In the genomic region with DNA sequence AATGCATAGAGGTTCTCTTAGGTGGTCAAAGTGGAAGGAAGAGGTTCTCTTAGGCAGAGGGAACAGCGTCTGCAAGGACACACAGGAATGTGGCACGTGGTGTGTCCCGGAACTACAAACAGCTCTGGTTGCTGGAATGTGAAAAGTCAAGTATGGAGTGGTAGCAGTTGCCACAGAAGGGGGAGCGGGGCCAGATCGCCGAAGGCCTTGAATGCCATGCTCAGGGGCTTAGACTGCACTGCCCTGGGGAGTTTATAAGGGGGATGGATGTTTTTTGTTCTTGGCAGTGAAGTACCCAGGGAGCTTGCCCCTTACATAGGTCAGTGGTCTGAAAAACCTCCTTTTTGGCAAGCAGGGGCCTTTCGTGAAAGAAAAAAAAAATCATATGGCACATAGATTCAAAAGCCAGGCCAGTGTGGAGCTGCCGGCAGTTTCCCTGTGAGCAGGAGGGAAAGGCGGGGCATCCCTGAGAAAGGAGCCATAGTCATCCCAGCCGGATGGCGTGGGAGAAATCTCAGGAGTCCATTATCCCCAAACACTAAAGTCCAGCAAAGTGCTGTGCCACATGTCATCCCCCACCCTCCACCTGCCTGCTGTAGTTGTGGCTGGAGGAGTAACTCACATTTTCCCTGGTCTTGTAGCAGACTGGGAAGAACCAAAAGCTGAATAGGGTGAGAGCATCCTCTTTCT, we compare ENCODE assay signal across 9 cellular contexts. TPM values are rescaled to one million over a fixed set of nuclear protein-coding genes. Genes with fewer than 3 reads are reported as not detected.
DNase-seq lines count a peak whose midpoint lies in the region; ATAC-seq and TF ChIP-seq lines count a peak whose summit lies in the region.
"Had no signal": no experiment of that assay in that cellular context is flagged by ENCODE, and none has a peak within 500 bp of the region (broad histone marks: within the 10 kb centered on the region; RNA-seq: fewer than 3 reads in every experiment).

No MANE protein-coding gene starts in this region.

- H3K4me2 ChIP-seq in PC-3 (ENCODE audit: low read length) = peak overlapping the region; percentile 97

- ATAC-seq in PC-3 = no peak; the same call in 1 of the 2 replicates
- peak in 2 of 4 donors; percentile 5 to 17 for ATAC-seq in psoas muscle
- ATAC-seq in GM21528 (IDR thresholded peaks at IDR 0.05; ENCODE audit: low FRiP score, unreplicated experiment) = no peak

- H3K9ac ChIP-seq in PC-3 (ENCODE audit: low read length) = peak overlapping the region; percentile 91

- TF ChIP-seq CTCF in PC-3 (conservative IDR thresholded peaks at IDR 0.05; ENCODE audit: low read depth, low read length) (no peak), psoas muscle (IDR thresholded peaks at IDR 0.05) (no peak)

- H3K9me3 ChIP-seq in PC-3 (ENCODE audit: low read length) (no peaks in the 10 kb centered on the region), psoas muscle (no peaks in the 10 kb centered on the region)

- POLR2A ChIA-PET in PC-3 (lab: Charles Lee; ENCODE audit: unreplicated experiment) = no interaction called here

- no peaks in the 10 kb centered on the region for H3K79me2 ChIP-seq in PC-3 (ENCODE audit: low read length)

- H3K27me3 ChIP-seq in PC-3 (ENCODE audit: low read length) (no peaks in the 10 kb centered on the region), psoas muscle (ENCODE audit: insufficient read depth in 3 of 3, low read length in 2 of 3) (no peaks in the 10 kb centered on the region)
- H3K27me3 ChIP-seq: foreskin keratinocyte had no signal

- no peaks in the 10 kb centered on the region for H3K9me2 ChIP-seq in PC-3 (replicated peaks; ENCODE audit: low read length)

- H2AFZ ChIP-seq in PC-3 (ENCODE audit: low read length) = peak overlapping the region; percentile 100

- CTCF ChIA-PET in PC-3 (lab: Charles Lee) = no interaction called here

- 73 to 82% (median 77%) methylated on average over 11 of the region's 11 CpGs for WGBS in psoas muscle, 3 donors

- no peaks in the 10 kb centered on the region for H4K20me1 ChIP-seq in PC-3 (ENCODE audit: low read length)

- H3K27ac ChIP-seq in PC-3 (ENCODE audit: low read length) = no peak overlapping the region
- H3K27ac ChIP-seq in psoas muscle = no peak overlapping the region

- H3K4me3 ChIP-seq in PC-3 (ENCODE audit: low read length) (peak overlapping the region; percentile 89), psoas muscle (peak overlapping the region; percentile 91)

- H3F3A ChIP-seq in PC-3 (ENCODE audit: low read length, unreplicated experiment) = no peaks in the 10 kb centered on the region

- intact Hi-C loops in PC-3 (cut with micrococcal nuclease) (loop anchor here (5.0 kb wide), 1 partner anchor 458 kb away; a partner anchor contains a TSS), psoas muscle (cut with DNase I) (loop anchor here (5.0 kb wide), 3 partner anchors 188 to 458 kb away; a partner anchor contains a TSS)

- H3K36me3 ChIP-seq in PC-3 (ENCODE audit: low read depth, low read length) (no peaks in the 10 kb centered on the region), psoas muscle (ENCODE audit: insufficient read depth in 1 of 2, low read depth in 1 of 2) (no peaks in the 10 kb centered on the region)

- BruUV-seq in PC-3 (replicated peaks; lab: Mats Ljungman, UMichigan) = no TSS peak

- H3K4me1 ChIP-seq in PC-3 (ENCODE audit: insufficient read depth, low read length) (peaks cover 12% of the 10 kb centered on the region), psoas muscle (no peaks in the 10 kb centered on the region)

- DNase-seq in EH (ENCODE audit: low read depth) (peak; percentile 65), PC-3 (peak; percentile 13), fibroblast of gingiva (ENCODE audit: low read depth) (peak; percentile 36), psoas muscle (no peak), NCI-H2171 treated with DMSO at 0.1 percent for 48 hours (lab: John Stamatoyannopoulos, UW) (no peak), H4 (ENCODE audit: low spot score) (no peak), DMS153 (lab: John Stamatoyannopoulos, UW) (no peak)

RNA-seq across cellular contexts. Expression of a gene that starts 45.4 kb away (rescaled TPM):
- total RNA-seq in PC-3 (2014; rRNA removed) (44.5 and 67.3 TPM in 2 replicates), psoas muscle (10 to 100 TPM; 46.6 to 64.4 (median 53.2) TPM)
- polyA plus RNA-seq in psoas muscle = 10 to 100 TPM; 37.8 to 76.9 (median 48.2) TPM
- total RNA-seq in H4 (2014; rRNA removed; shearing (Covaris generic)) = 29.8 and 42.3 TPM in 2 replicates

Comparison
In these comparisons a context has a peak if more than half of its experiments do, and no peak if none do; other contexts are left out.
1. DNase-seq: peak in EH (single experiment), PC-3 (single experiment) and fibroblast of gingiva (single experiment); none in psoas muscle (0 of 2), NCI-H2171 treated with DMSO at 0.1 percent for 48 hours (single experiment), H4 (single experiment) and DMS153 (single experiment).